Comparison of ENCODE assay signal across 8 cellular contexts in genomic region chr11:64299847-64300648, GRCh38. TPM values are rescaled to one million over a fixed set of nuclear protein-coding genes. Genes with fewer than 3 reads are reported as not detected.
A peak's percentile ranks its signal among the peaks of the same experiment; 100 is the strongest.
DNase-seq lines count a peak whose midpoint lies in the region; ATAC-seq and TF ChIP-seq lines count a peak whose summit lies in the region.

Gene CATSPERZ (plus strand): TSS chr11:64300358. CDS start chr11:64300411, 53 bp downstream.

- H3K27ac ChIP-seq in HEK293 (ENCODE audit: extremely low read depth, low read depth, low read length), result no peak within 1 kb of the TSS
- H3K27ac ChIP-seq in right cardiac atrium (ENCODE audit: low read length), result no peak within 1 kb of the TSS
- H3K27ac ChIP-seq in skin epidermis, result peak within 1 kb of the TSS in 16 of 21 experiments; percentile 7 to 82 (median 62)

- H3K4me1 ChIP-seq in HEK293 (ENCODE audit: control insufficient read depth, insufficient read depth, low read length) (no peaks in the 10 kb centered on the region), right cardiac atrium (ENCODE audit: control insufficient read depth, insufficient read depth, low read length) (peaks cover 6% of the 10 kb centered on the region)

- H3K36me3 ChIP-seq in HEK293 (ENCODE audit: control insufficient read depth in 2 of 2, insufficient read depth in 1 of 2, low read length in 2 of 2), result no peaks in the 10 kb centered on the region

- H3K27me3 Mint-ChIP-seq in activated CD8-positive, alpha-beta T cell treated with anti-CD3 and anti-CD28 coated beads for 36 hours, result peaks cover 56% of the 10 kb centered on the region

- no peak within 1 kb of the TSS for H3K27ac Mint-ChIP-seq in activated CD8-positive, alpha-beta T cell treated with anti-CD3 and anti-CD28 coated beads for 36 hours

- intact Hi-C loops in activated CD8-positive, alpha-beta T cell treated with anti-CD3 and anti-CD28 coated beads for 36 hours (cut with micrococcal nuclease), result loop anchor here (5.0 to 10.0 kb wide), 2 partner anchors 55 to 98 kb away; partner anchors contain the start of genes FKBP2 and PPP1R14B
- intact Hi-C loops in right cardiac atrium (cut with DNase I), result loop anchor here in 2 of 4 donors (2.0 to 5.0 kb wide), 4 partner anchors 63 to 113 kb away; partner anchors contain the start of genes FERMT3 (in 1 of the 2) and STIP1 (in 1 of the 2)

- ATAC-seq in activated CD8-positive, alpha-beta T cell treated with anti-CD3 and anti-CD28 coated beads for 36 hours, result no peak
- no peak for ATAC-seq in right cardiac atrium

- 10% methylated on average over 54 of the region's 54 CpGs for WGBS in right cardiac atrium

- no peaks in the 10 kb centered on the region for H3K27me3 ChIP-seq in right cardiac atrium (ENCODE audit: control insufficient read depth, insufficient read depth)

- CTCF ChIA-PET in HEK293 (lab: Yijun Ruan, JAX), result interaction anchor here (0.6 to 5.8 kb wide), 19 partner anchors 7 to 150 kb away, joined by 3 to 81 read pairs (median 9); partner anchors contain the start of genes BAD, FERMT3, PLCB3 and PRDX5
- CTCF ChIA-PET in activated CD8-positive, alpha-beta T cell treated with anti-CD3 and anti-CD28 coated beads for 36 hours (lab: Charles Lee), result interaction anchor here (0.8 to 5.3 kb wide), 27 partner anchors 9 to 300 kb away, joined by 3 to 111 read pairs (median 7); partner anchors contain the start of genes BAD, DNAJC4, FERMT3 and GPR137

- POLR2A ChIA-PET in HEK293 (lab: Yijun Ruan, JAX), result interaction anchor here (0.7 to 2.0 kb wide), 9 partner anchors 15 to 115 kb away, joined by 3 to 9 read pairs (median 4); partner anchors contain the start of genes BAD, FKBP2, GPR137 and STIP1
- POLR2A ChIA-PET in activated CD8-positive, alpha-beta T cell treated with anti-CD3 and anti-CD28 coated beads for 36 hours (lab: Charles Lee), result interaction anchor here (0.8 to 5.3 kb wide), 6 partner anchors 17 to 94 kb away, joined by 3 to 55 read pairs (median 4); partner anchors contain the start of genes FERMT3, PRDX5 and TRMT112

- H3K4me3 Mint-ChIP-seq in activated CD8-positive, alpha-beta T cell treated with anti-CD3 and anti-CD28 coated beads for 36 hours, result peak within 1 kb of the TSS; percentile 57

- no peak for TF ChIP-seq CTCF in HEK293 (tag by site-specific recombination; IDR thresholded peaks at IDR 0.05)
- no peak for TF ChIP-seq CTCF in activated CD8-positive, alpha-beta T cell treated with anti-CD3 and anti-CD28 coated beads for 36 hours (IDR thresholded peaks at IDR 0.05)

- H3K4me3 ChIP-seq in HEK293 (ENCODE audit: low read depth, low read length), result peak within 1 kb of the TSS; percentile 18
- peak within 1 kb of the TSS; percentile 37 for H3K4me3 ChIP-seq in right cardiac atrium (ENCODE audit: low read length)
- peak within 1 kb of the TSS; percentile 11 to 34 (median 23) for H3K4me3 ChIP-seq in skin epidermis

- DNase-seq in activated CD8-positive, alpha-beta T cell treated with anti-CD3 and anti-CD28 coated beads for 36 hours, result no peak
- DNase-seq in right cardiac atrium (peak in 2 of 3 donors; percentile 66), HT-29 (ENCODE audit: low spot score) (no peak), DMS 273 (lab: John Stamatoyannopoulos, UW; ENCODE audit: unreplicated experiment) (no peak), NCI-H146 treated with DMSO at 0.1 percent for 48 hours (lab: John Stamatoyannopoulos, UW; ENCODE audit: unreplicated experiment) (no peak), cerebellar cortex (ENCODE audit: low spot score) (no peak)

- no peaks in the 10 kb centered on the region for H3K9me3 Mint-ChIP-seq in activated CD8-positive, alpha-beta T cell treated with anti-CD3 and anti-CD28 coated beads for 36 hours

- H3K36me3 Mint-ChIP-seq in activated CD8-positive, alpha-beta T cell treated with anti-CD3 and anti-CD28 coated beads for 36 hours (ENCODE audit: low read depth), result no peaks in the 10 kb centered on the region

- H3K9me3 ChIP-seq in HEK293 (ENCODE audit: control insufficient read depth, insufficient read depth, low read depth, low read length), result no peaks in the 10 kb centered on the region
- H3K9me3 ChIP-seq in right cardiac atrium (ENCODE audit: control insufficient read depth, low read length), result no peaks in the 10 kb centered on the region

- H3K4me1 Mint-ChIP-seq in activated CD8-positive, alpha-beta T cell treated with anti-CD3 and anti-CD28 coated beads for 36 hours (ENCODE audit: low read depth), result peaks cover 18% of the 10 kb centered on the region

TF ChIP-seq in HEK293, 187 proteins besides CTCF, POLR2A, EP300 and RAD21:
- TF ChIP-seq ZNF843 (tag by site-specific recombination; IDR thresholded peaks at IDR 0.05), result no peak
- TF ChIP-seq REPIN1 (tag by site-specific recombination; IDR thresholded peaks at IDR 0.05; ENCODE audit: low read depth), result no peak
- TF ChIP-seq ZNF23 (tag by site-specific recombination; IDR thresholded peaks at IDR 0.05; ENCODE audit: borderline replicate concordance), result no peak

RNA-seq across cellular contexts. Expression of gene CATSPERZ, which starts in this region (rescaled TPM):
- total RNA-seq in activated CD8-positive, alpha-beta T cell treated with anti-CD3 and anti-CD28 coated beads for 36 hours, result under 1 TPM in 1 of 2 experiments, not detected in 1; 0.52 TPM
- total RNA-seq in right cardiac atrium, result not detected
- 0.14 TPM for polyA plus RNA-seq in right cardiac atrium
- 1.4 and 2.3 TPM in 2 replicates for total RNA-seq in HT-29 (2014; rRNA removed; shearing (Covaris generic))

Comparison
In these comparisons a context has a peak if more than half of its experiments do, and no peak if none do; other contexts are left out.
1. Peak in DNase-seq and H3K4me3 ChIP-seq in right cardiac atrium; RNA of the gene not detected or under 1 TPM.
2. H3K27ac ChIP-seq: peak in skin epidermis (16 of 21); none in HEK293 (single experiment) and right cardiac atrium (single experiment).
3. Peak in every context shown above with its lines, with median percentiles within 50 percentile points of each other: H3K4me3 ChIP-seq.